ENCODE assay signal across 16 cellular contexts in the genomic region with DNA sequence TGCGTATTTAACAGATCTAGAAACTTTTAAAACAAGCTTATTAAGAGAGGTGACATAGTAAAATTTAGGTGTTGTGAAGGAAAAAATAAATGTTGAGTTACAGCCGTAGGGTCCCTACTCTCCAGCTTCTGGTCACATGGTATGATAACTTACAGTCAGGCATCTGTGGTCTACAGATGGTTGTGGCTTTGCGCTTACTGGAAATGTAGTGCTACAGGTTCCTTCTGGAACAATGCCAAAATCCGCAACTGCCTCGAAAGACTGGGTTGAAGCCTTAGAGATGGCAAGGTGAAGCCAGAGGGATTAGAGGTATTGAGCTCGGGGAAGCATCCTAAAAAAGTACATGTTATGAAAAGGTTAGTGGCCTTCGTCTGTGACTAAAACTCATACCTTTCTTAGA.
"Had no signal": no experiment of that assay in that cellular context is flagged by ENCODE, and none has a peak within 500 bp of the region (broad histone marks: within the 10 kb centered on the region; RNA-seq: fewer than 3 reads in every experiment).

No MANE protein-coding gene starts in this region.

- H3K9me3 ChIP-seq: esophagus muscularis mucosa, thyroid gland had no signal

- H3K4me1 Mint-ChIP-seq: activated CD4-positive, alpha-beta T cell treated with anti-CD3 and anti-CD28 coated beads for 36 hours; naive thymus-derived CD8-positive, alpha-beta T cell; stimulated activated effector memory CD8-positive, alpha-beta T cell treated with anti-CD3 and anti-CD28 coated beads, Interleukin-12 subunit alpha, Interleukin-12 subunit beta, amount 100 ng/mL, for 72 hours had no signal

- H3K27ac ChIP-seq: esophagus muscularis mucosa, neutrophil, thyroid gland, WERI-Rb-1 had no signal

- H3K4me3 ChIP-seq: esophagus muscularis mucosa, thyroid gland had no signal

- DNase-seq: activated CD4-positive, alpha-beta T cell treated with anti-CD3 and anti-CD28 coated beads for 36 hours; activated CD8-positive, alpha-beta memory T cell treated with anti-CD3 and anti-CD28 coated beads, Interleukin-2, amount 50 U/mL, for 48 hours; activated CD8-positive, alpha-beta T cell treated with anti-CD3 and anti-CD28 coated beads for 36 hours; activated naive CD4-positive, alpha-beta T cell treated with anti-CD3 and anti-CD28 coated beads for 36 hours; foreskin fibroblast; mammary epithelial cell; naive thymus-derived CD8-positive, alpha-beta T cell; posterior cingulate gyrus; right cardiac atrium; small intestine; thyroid gland; WERI-Rb-1 had no signal

- H3K36me3 ChIP-seq: esophagus muscularis mucosa, neutrophil, thyroid gland, WERI-Rb-1 had no signal

- H3K4me3 Mint-ChIP-seq: activated CD4-positive, alpha-beta T cell treated with anti-CD3 and anti-CD28 coated beads for 36 hours; activated CD8-positive, alpha-beta T cell treated with anti-CD3 and anti-CD28 coated beads for 36 hours; activated naive CD4-positive, alpha-beta T cell treated with anti-CD3 and anti-CD28 coated beads for 36 hours; activated T-helper 1 cell treated with anti-CD3 and anti-CD28 coated beads, Interleukin-12 subunit alpha, Interleukin-12 subunit beta, Interleukin-2, Interleukin-4 antibody, amounts not matched to agents 30 ng/mL and 10 ng/mL and 1 ng/mL, durations not matched to agents 14 hours and 24 hours and 36 hours; naive thymus-derived CD8-positive, alpha-beta T cell; stimulated activated effector memory CD8-positive, alpha-beta T cell treated with anti-CD3 and anti-CD28 coated beads, Interleukin-12 subunit alpha, Interleukin-12 subunit beta, amount 100 ng/mL, for 72 hours had no signal

- H3K27ac Mint-ChIP-seq: activated CD4-positive, alpha-beta T cell treated with anti-CD3 and anti-CD28 coated beads for 36 hours; activated CD8-positive, alpha-beta T cell treated with anti-CD3 and anti-CD28 coated beads for 36 hours; activated naive CD4-positive, alpha-beta T cell treated with anti-CD3 and anti-CD28 coated beads for 36 hours; activated T-helper 1 cell treated with anti-CD3 and anti-CD28 coated beads, Interleukin-12 subunit alpha, Interleukin-12 subunit beta, Interleukin-2, Interleukin-4 antibody, amounts not matched to agents 30 ng/mL and 10 ng/mL and 1 ng/mL, durations not matched to agents 14 hours and 24 hours and 36 hours; naive thymus-derived CD8-positive, alpha-beta T cell; stimulated activated effector memory CD8-positive, alpha-beta T cell treated with anti-CD3 and anti-CD28 coated beads, Interleukin-12 subunit alpha, Interleukin-12 subunit beta, amount 100 ng/mL, for 72 hours had no signal

- H3K27me3 ChIP-seq: esophagus muscularis mucosa, neutrophil, thyroid gland had no signal

- H3K27me3 Mint-ChIP-seq: activated CD4-positive, alpha-beta T cell treated with anti-CD3 and anti-CD28 coated beads for 36 hours; activated CD8-positive, alpha-beta T cell treated with anti-CD3 and anti-CD28 coated beads for 36 hours had no signal

- H3K4me1 ChIP-seq: esophagus muscularis mucosa, thyroid gland had no signal

- H3K9me3 Mint-ChIP-seq: activated CD8-positive, alpha-beta T cell treated with anti-CD3 and anti-CD28 coated beads for 36 hours; activated naive CD4-positive, alpha-beta T cell treated with anti-CD3 and anti-CD28 coated beads for 36 hours; activated T-helper 1 cell treated with anti-CD3 and anti-CD28 coated beads, Interleukin-12 subunit alpha, Interleukin-12 subunit beta, Interleukin-2, Interleukin-4 antibody, amounts not matched to agents 30 ng/mL and 10 ng/mL and 1 ng/mL, durations not matched to agents 14 hours and 24 hours and 36 hours; naive thymus-derived CD8-positive, alpha-beta T cell; stimulated activated effector memory CD8-positive, alpha-beta T cell treated with anti-CD3 and anti-CD28 coated beads, Interleukin-12 subunit alpha, Interleukin-12 subunit beta, amount 100 ng/mL, for 72 hours had no signal

- ATAC-seq: activated CD4-positive, alpha-beta T cell treated with anti-CD3 and anti-CD28 coated beads for 36 hours; activated CD8-positive, alpha-beta T cell treated with anti-CD3 and anti-CD28 coated beads for 36 hours; naive thymus-derived CD8-positive, alpha-beta T cell; right cardiac atrium; stimulated activated effector memory CD8-positive, alpha-beta T cell treated with anti-CD3 and anti-CD28 coated beads, Interleukin-12 subunit alpha, Interleukin-12 subunit beta, amount 100 ng/mL, for 72 hours had no signal

- H3K36me3 Mint-ChIP-seq: naive thymus-derived CD8-positive, alpha-beta T cell; stimulated activated effector memory CD8-positive, alpha-beta T cell treated with anti-CD3 and anti-CD28 coated beads, Interleukin-12 subunit alpha, Interleukin-12 subunit beta, amount 100 ng/mL, for 72 hours had no signal
